Comparison of ENCODE assay signal across 27 cellular contexts in the genomic region with DNA sequence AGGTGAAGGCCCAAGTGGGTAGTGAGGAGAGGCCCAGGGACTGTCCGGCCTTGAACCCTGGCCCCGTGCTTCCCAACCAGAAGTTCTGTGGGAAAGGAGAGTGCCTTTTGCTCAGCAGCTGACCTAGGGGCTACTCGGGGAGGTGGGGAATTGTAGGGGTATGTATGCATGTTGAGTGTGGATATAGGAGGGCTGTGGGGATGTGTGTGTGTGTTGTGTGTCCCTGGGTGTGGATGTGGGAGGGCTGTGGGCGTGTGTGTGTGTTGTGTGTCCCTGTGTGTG. TPM values are rescaled to one million over a fixed set of nuclear protein-coding genes. Genes with fewer than 3 reads are reported as not detected.
DNase-seq lines count a peak whose midpoint lies in the region; TF ChIP-seq lines count a peak whose summit lies in the region.
"Had no signal": no experiment of that assay in that cellular context is flagged by ENCODE, and none has a peak within 500 bp of the region (broad histone marks: within the 10 kb centered on the region; RNA-seq: fewer than 3 reads in every experiment).

No MANE protein-coding gene starts in this region.

- H3K36me3 Mint-ChIP-seq in activated T-cell treated with anti-CD3 and anti-CD28 coated beads, Interleukin-2, amount 50 U/mL, for 24 hours (ENCODE audit: low read depth) = peaks cover 19% of the 10 kb centered on the region
- H3K36me3 Mint-ChIP-seq in mesothelial cell of epicardium = peaks cover 13% of the 10 kb centered on the region

- no peak overlapping the region for H3K4me3 Mint-ChIP-seq in activated T-cell treated with anti-CD3 and anti-CD28 coated beads, Interleukin-2, amount 50 U/mL, for 24 hours
- H3K4me3 Mint-ChIP-seq in mesothelial cell of epicardium = no peak overlapping the region
- H3K4me3 Mint-ChIP-seq: CD4-positive, alpha-beta T cell; GM23338; HFFc6 had no signal

- H3K27ac ChIP-seq in angular gyrus (ENCODE audit: low read depth, low read length) = peak overlapping the region; percentile 94
- H3K27ac ChIP-seq: BLaER1 treated with 17β-estradiol and CSF1 and Interleukin-3, amounts not matched to agents 10 nM and 100 nM; SJSA1 had no signal

- TF ChIP-seq CTCF in mesothelial cell of epicardium (IDR thresholded peaks at IDR 0.05; ENCODE audit: unreplicated experiment) = no peak
- no peak for TF ChIP-seq CTCF in GM10266 (IDR thresholded peaks at IDR 0.05; ENCODE audit: control insufficient read depth, insufficient read depth, low read depth, missing control alignments)

- no peak for DNase-seq in activated T-cell treated with anti-CD3 and anti-CD28 coated beads, Interleukin-2, amount 50 U/mL, for 24 hours
- no peak for DNase-seq in activated T-cell treated with anti-CD3 and anti-CD28 coated beads, Interleukin-2, amount 50 U/mL, for 1 hour
- DNase-seq in mesenteric fat pad (ENCODE audit: low spot score) (peak; percentile 62), DMS114 treated with DMSO at 0.1 percent for 48 hours (lab: John Stamatoyannopoulos, UW; ENCODE audit: unreplicated experiment) (no peak), mesothelial cell of epicardium (ENCODE audit: low spot score in 2 of 2, unreplicated experiment in 2 of 2) (no peak), GM10266 (ENCODE audit: extremely low spot score) (no peak)
- DNase-seq: CD4-positive, alpha-beta T cell; HFFc6; KBM-7; MV-4-11; NCI-H1105; NCI-H1436 treated with DMSO at 0.1 percent for 48 hours; NCI-H187 treated with DMSO at 0.1 percent for 48 hours; NCI-H2107; NCI-H446; NCI-H524 treated with DMSO at 0.1 percent for 48 hours; NCI-H774; NK-92 treated with Interleukin-12 subunit alpha and Interleukin-12 subunit beta, amount 100 ng/mL, for 24 hours; PC-3 had no signal

- no peaks in the 10 kb centered on the region for H3K9me3 Mint-ChIP-seq in activated T-cell treated with anti-CD3 and anti-CD28 coated beads, Interleukin-2, amount 50 U/mL, for 24 hours
- no peaks in the 10 kb centered on the region for H3K9me3 Mint-ChIP-seq in mesothelial cell of epicardium
- H3K9me3 Mint-ChIP-seq: CD4-positive, alpha-beta T cell; GM23338; HFFc6 had no signal

- no peaks in the 10 kb centered on the region for H3K27me3 Mint-ChIP-seq in activated T-cell treated with anti-CD3 and anti-CD28 coated beads, Interleukin-2, amount 50 U/mL, for 24 hours
- H3K27me3 Mint-ChIP-seq in mesothelial cell of epicardium (ENCODE audit: low read depth) = no peaks in the 10 kb centered on the region
- H3K27me3 Mint-ChIP-seq: CD4-positive, alpha-beta T cell had no signal

- no peaks in the 10 kb centered on the region for H3K4me1 Mint-ChIP-seq in activated T-cell treated with anti-CD3 and anti-CD28 coated beads, Interleukin-2, amount 50 U/mL, for 24 hours (ENCODE audit: low read depth)
- H3K4me1 Mint-ChIP-seq in mesothelial cell of epicardium = no peaks in the 10 kb centered on the region

- H3K27ac Mint-ChIP-seq in activated T-cell treated with anti-CD3 and anti-CD28 coated beads, Interleukin-2, amount 50 U/mL, for 24 hours = peak overlapping the region; percentile 40
- no peak overlapping the region for H3K27ac Mint-ChIP-seq in mesothelial cell of epicardium
- H3K27ac Mint-ChIP-seq: CD4-positive, alpha-beta T cell; GM23338; HFFc6 had no signal

RNA-seq across cellular contexts. Expression of a gene that starts 12.2 kb away (rescaled TPM):
- total RNA-seq in mesenteric fat pad (6.3 TPM), mesothelial cell of epicardium (28.0 to 30.9 TPM (median 28.9 TPM) in 3 replicates)

RNA-seq across cellular contexts. Expression of a gene that starts 18.5 kb away (rescaled TPM):
- total RNA-seq in mesenteric fat pad (not detected), mesothelial cell of epicardium (4.2 to 5.7 TPM (median 5.6 TPM) in 3 replicates)
- total RNA-seq: A172; CD4-positive, alpha-beta T cell; GM12878; HFFc6; LHCN-M2; Right ventricle myocardium inferior; SJSA1 had no signal
